In the genomic region with DNA sequence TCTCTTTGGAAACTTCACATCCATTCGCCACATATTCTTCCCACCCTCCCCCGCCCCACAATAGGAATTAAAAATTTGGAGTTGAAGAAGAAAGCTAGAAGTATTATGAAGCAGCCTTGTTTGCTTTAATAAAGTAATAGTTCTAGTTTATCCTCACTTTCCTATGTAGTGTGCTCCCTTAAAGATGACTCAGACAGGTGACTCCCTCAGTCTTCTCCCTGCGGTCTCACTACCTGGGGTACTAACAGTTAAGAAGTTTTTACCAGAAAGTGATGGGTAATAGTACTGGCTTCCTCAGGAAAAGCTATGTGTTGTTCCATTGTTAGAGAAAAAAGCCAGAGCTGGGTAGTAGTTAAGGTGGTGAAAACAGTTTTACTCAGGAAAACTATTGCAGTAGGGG, we compare ENCODE assay signal across 18 cellular contexts. TPM values are rescaled to one million over a fixed set of nuclear protein-coding genes. Genes with fewer than 3 reads are reported as not detected.
DNase-seq lines count a peak whose midpoint lies in the region; ATAC-seq and TF ChIP-seq lines count a peak whose summit lies in the region.
"Had no signal": no experiment of that assay in that cellular context is flagged by ENCODE, and none has a peak within 500 bp of the region (broad histone marks: within the 10 kb centered on the region; RNA-seq: fewer than 3 reads in every experiment).

No MANE protein-coding gene starts in this region.

- no peaks in the 10 kb centered on the region for H4K20me1 ChIP-seq in H9 (ENCODE audit: control insufficient read depth, insufficient read depth, insufficient read length)

- no peak for ATAC-seq in stimulated activated effector memory CD8-positive, alpha-beta T cell treated with anti-CD3 and anti-CD28 coated beads, Interleukin-12 subunit alpha, Interleukin-12 subunit beta, amount 100 ng/mL, for 72 hours

- H3K4me3 Mint-ChIP-seq in H9 (no peak overlapping the region), brain (peak overlapping the region in 2 of 5 experiments; percentile 2 to 6)
- H3K4me3 Mint-ChIP-seq in stimulated activated effector memory CD8-positive, alpha-beta T cell treated with anti-CD3 and anti-CD28 coated beads, Interleukin-12 subunit alpha, Interleukin-12 subunit beta, amount 100 ng/mL, for 72 hours = no peak overlapping the region
- H3K4me3 Mint-ChIP-seq: CD4-positive, alpha-beta T cell had no signal

- no peak overlapping the region for H4K91ac ChIP-seq in H9 (ENCODE audit: insufficient read length, low read depth, low read length)

- H2BK20ac ChIP-seq in H9 (ENCODE audit: low read depth, low read length, poor library complexity, severe bottlenecking) = no peak overlapping the region

- no peak overlapping the region for H3K4ac ChIP-seq in H9 (ENCODE audit: low read depth, low read length)

- H3K23me2 ChIP-seq in H9 (ENCODE audit: insufficient read length, low read depth, low read length, poor library complexity, severe bottlenecking) = no peaks in the 10 kb centered on the region

- no peak overlapping the region for H3K56ac ChIP-seq in H9 (ENCODE audit: insufficient read length, low read depth, low read length)

- no peak for DNase-seq in H9
- DNase-seq in stimulated activated effector memory CD8-positive, alpha-beta T cell treated with anti-CD3 and anti-CD28 coated beads, Interleukin-12 subunit alpha, Interleukin-12 subunit beta, amount 100 ng/mL, for 72 hours (ENCODE audit: low spot score in 2 of 2) = no peak
- DNase-seq in NCI-H524 treated with DMSO at 0.1 percent for 48 hours (lab: John Stamatoyannopoulos, UW) = no peak
- no peak for DNase-seq in anterior cingulate cortex (lab: John Stamatoyannopoulos, UW)
- no peak for DNase-seq in NCI-H2196 (lab: John Stamatoyannopoulos, UW; ENCODE audit: unreplicated experiment)
- no peak for DNase-seq in activated CD4-positive, alpha-beta T cell treated with anti-CD3 and anti-CD28 coated beads for 1 hour
- DNase-seq: ACHN; CD4-positive, alpha-beta T cell; DND-41; GDM1; GM23248; NCI-H1105; NCI-H187; NCI-H446 treated with DMSO at 0.1 percent for 48 hours; SIG-M5 had no signal

- H3K9me3 ChIP-seq in H9 (ENCODE audit: control insufficient read depth, low read depth, low read length) = peaks cover 8% of the 10 kb centered on the region
- H3K9me3 ChIP-seq in iPS-20b (ENCODE audit: insufficient read depth, low read depth, low read length) = peaks cover 17% of the 10 kb centered on the region

- H3T11ph ChIP-seq in H9 (ENCODE audit: low read length) = no peak overlapping the region

- H3K4me1 Mint-ChIP-seq in H9 (peaks cover 70 to 79% of the 10 kb centered on the region in 2 experiments), brain (peaks cover 97% of the 10 kb centered on the region)
- peaks cover 79% of the 10 kb centered on the region for H3K4me1 Mint-ChIP-seq in stimulated activated effector memory CD8-positive, alpha-beta T cell treated with anti-CD3 and anti-CD28 coated beads, Interleukin-12 subunit alpha, Interleukin-12 subunit beta, amount 100 ng/mL, for 72 hours

- no peak overlapping the region for H3K18ac ChIP-seq in H9 (ENCODE audit: insufficient read length, low read depth, low read length)

- H3K4me2 ChIP-seq in H9 (ENCODE audit: insufficient read depth, insufficient read length, low read length) = no peak overlapping the region
- H3K4me2 ChIP-seq: KMS-11 had no signal

- peaks cover 27% of the 10 kb centered on the region; the same call in 1 of the 2 replicates for H3K4me1 ChIP-seq in H9 (ENCODE audit: insufficient read depth, low read length)
- peaks cover 48% of the 10 kb centered on the region for H3K4me1 ChIP-seq in iPS-20b (ENCODE audit: insufficient read depth, low read length)

- H2BK5ac ChIP-seq in H9 (ENCODE audit: insufficient read length, low read length) = no peak overlapping the region

- no peak overlapping the region for H2BK15ac ChIP-seq in H9 (ENCODE audit: low read depth, low read length)

- H3K27ac Mint-ChIP-seq in H9 (peak overlapping the region; percentile 10 to 58 (median 31); a peak in 4 of 7 replicates), brain (peak overlapping the region in 3 of 5 experiments; percentile 14 to 44 (median 28))
- H3K27ac Mint-ChIP-seq in stimulated activated effector memory CD8-positive, alpha-beta T cell treated with anti-CD3 and anti-CD28 coated beads, Interleukin-12 subunit alpha, Interleukin-12 subunit beta, amount 100 ng/mL, for 72 hours = peak overlapping the region; percentile 74
- H3K27ac Mint-ChIP-seq: CD4-positive, alpha-beta T cell had no signal

- H3K36me3 Mint-ChIP-seq in H9 (ENCODE audit: insufficient read depth in 1 of 3, low read depth in 3 of 3) (peaks cover 10 to 20% (median 14%) of the 10 kb centered on the region in 3 experiments), brain (peaks cover 18% of the 10 kb centered on the region)
- H3K36me3 Mint-ChIP-seq in stimulated activated effector memory CD8-positive, alpha-beta T cell treated with anti-CD3 and anti-CD28 coated beads, Interleukin-12 subunit alpha, Interleukin-12 subunit beta, amount 100 ng/mL, for 72 hours = peaks cover 11% of the 10 kb centered on the region

- H3K27me3 ChIP-seq in H9 (ENCODE audit: insufficient read depth, low read length) (no peaks in the 10 kb centered on the region), iPS-20b (ENCODE audit: insufficient read depth, low read length) (no peaks in the 10 kb centered on the region)

- no peak overlapping the region for H4K8ac ChIP-seq in H9 (replicated peaks; ENCODE audit: insufficient read length, low read depth, low read length)

- H3K79me1 ChIP-seq in H9 (ENCODE audit: insufficient read depth, low read depth, low read length, poor library complexity, severe bottlenecking) = peaks cover 15% of the 10 kb centered on the region

- no peak for TF ChIP-seq CTCF in H9 (conservative IDR thresholded peaks at IDR 0.05)
- TF ChIP-seq CTCF in brain (conservative IDR thresholded peaks at IDR 0.05) = no peak

- no peak overlapping the region for H2AFZ ChIP-seq in H9 (ENCODE audit: low read length)
- H2AFZ ChIP-seq: GM23248 had no signal

- H3K9me3 Mint-ChIP-seq in H9 (peaks cover 10 to 15% of the 10 kb centered on the region in 2 experiments), brain (peaks cover 8 to 18% (median 14%) of the 10 kb centered on the region in 5 experiments)
- H3K9me3 Mint-ChIP-seq in stimulated activated effector memory CD8-positive, alpha-beta T cell treated with anti-CD3 and anti-CD28 coated beads, Interleukin-12 subunit alpha, Interleukin-12 subunit beta, amount 100 ng/mL, for 72 hours = peaks cover 9% of the 10 kb centered on the region

- H2AK5ac ChIP-seq in H9 (ENCODE audit: insufficient read length, low read length) = no peak overlapping the region

- peak overlapping the region; percentile 9; the same call in 1 of the 2 replicates for H3K4me3 ChIP-seq in iPS-20b (ENCODE audit: low read length)
- H3K4me3 ChIP-seq: GM23248 had no signal

- H2BK120ac ChIP-seq in H9 (ENCODE audit: low read depth, low read length, poor library complexity, severe bottlenecking) = no peak overlapping the region

- peaks cover 18% of the 10 kb centered on the region; the same call in 1 of the 2 replicates for H3K79me2 ChIP-seq in H9 (ENCODE audit: insufficient read depth, low read length)

- no peak overlapping the region for H2BK12ac ChIP-seq in H9 (ENCODE audit: insufficient read length, low read depth, low read length)

- no peak overlapping the region for H3K14ac ChIP-seq in H9 (ENCODE audit: insufficient read depth, low read length)

- H3K27me3 Mint-ChIP-seq in H9 (ENCODE audit: low read depth) = peaks cover 1% of the 10 kb centered on the region; the same call in 1 of the 2 replicates
- H3K27me3 Mint-ChIP-seq in brain = no peaks in the 10 kb centered on the region
- H3K27me3 Mint-ChIP-seq: CD4-positive, alpha-beta T cell had no signal

- no peak overlapping the region for H3K9ac ChIP-seq in H9 (ENCODE audit: extremely low read depth, insufficient read length, low read length)
- H3K9ac ChIP-seq in iPS-20b (ENCODE audit: low read depth, low read length) = peak overlapping the region; percentile 54; the same call in 1 of the 2 replicates
- H3K9ac ChIP-seq: GM23248, KMS-11 had no signal

- no peak overlapping the region for H4K5ac ChIP-seq in H9 (ENCODE audit: insufficient read length, low read depth, low read length)

- no peaks in the 10 kb centered on the region for H3K36me3 ChIP-seq in iPS-20b (ENCODE audit: insufficient read depth, low read depth, low read length)

- no peak overlapping the region for H3K27ac ChIP-seq in H9 (ENCODE audit: insufficient read length, low read depth, low read length)
- no peak overlapping the region for H3K27ac ChIP-seq in iPS-20b (ENCODE audit: low read length)
- H3K27ac ChIP-seq: GM23248, KMS-11 had no signal

- WGBS in H9 (ENCODE audit: extremely low coverage, insufficient read length, low lambda C conversion rate) = no CpG with 5 or more reads among the region's 3 CpGs

- H3K23ac ChIP-seq in H9 (ENCODE audit: insufficient read length, low read depth, low read length) = no peak overlapping the region

RNA-seq across cellular contexts. Expression of a gene that starts 58.6 kb away (rescaled TPM):
- total RNA-seq in H9 (2021) = 62.1 and 69.2 TPM in 2 replicates
- polyA plus RNA-seq in brain (ENCODE audit: insufficient read depth, low read depth, low replicate concordance) = 62.1 TPM
